1 cellular context compared by ENCODE assay signal in the genomic region with DNA sequence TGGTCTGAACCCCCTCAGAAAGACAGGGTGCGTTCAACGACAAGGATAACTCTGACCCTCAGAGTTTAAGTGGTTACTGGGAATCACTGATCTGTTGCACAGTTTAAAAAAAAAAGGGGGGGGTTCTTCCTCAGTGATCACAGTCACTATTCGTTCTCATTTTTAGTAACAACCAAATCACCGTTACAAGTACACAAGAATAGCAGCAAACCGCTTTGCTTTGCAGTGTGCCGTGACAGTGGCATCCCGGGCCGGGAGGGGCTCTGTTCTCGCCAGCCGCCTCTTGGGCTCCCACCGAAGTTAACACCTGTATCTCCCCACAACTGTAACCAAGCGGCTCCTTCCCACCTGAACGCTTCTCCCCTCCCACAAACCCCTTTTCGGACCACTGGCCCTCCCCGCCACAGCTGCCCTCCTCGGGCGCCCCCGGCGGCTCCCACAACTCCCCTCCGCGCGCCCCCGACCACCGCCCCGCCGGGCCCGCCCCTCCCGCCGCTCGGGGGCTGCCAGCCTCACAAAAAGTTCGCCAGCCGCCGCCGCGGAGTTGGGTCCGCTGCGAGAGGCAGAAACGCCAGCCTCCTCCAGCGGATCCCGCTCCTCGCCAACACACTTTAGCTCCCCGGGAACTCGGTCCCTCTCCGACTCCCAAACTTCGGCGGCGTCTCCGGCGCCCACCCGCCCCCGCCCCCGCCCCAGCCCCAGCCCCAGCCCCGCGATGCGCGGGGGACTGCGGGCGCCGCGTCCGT.
TF ChIP-seq lines count a peak whose summit lies in the region.

No MANE protein-coding gene starts in this region.

TF ChIP-seq in K562, 482 proteins besides CTCF, POLR2A, EP300 and RAD21 (continued from another document):
- TF ChIP-seq, protein P1, sequence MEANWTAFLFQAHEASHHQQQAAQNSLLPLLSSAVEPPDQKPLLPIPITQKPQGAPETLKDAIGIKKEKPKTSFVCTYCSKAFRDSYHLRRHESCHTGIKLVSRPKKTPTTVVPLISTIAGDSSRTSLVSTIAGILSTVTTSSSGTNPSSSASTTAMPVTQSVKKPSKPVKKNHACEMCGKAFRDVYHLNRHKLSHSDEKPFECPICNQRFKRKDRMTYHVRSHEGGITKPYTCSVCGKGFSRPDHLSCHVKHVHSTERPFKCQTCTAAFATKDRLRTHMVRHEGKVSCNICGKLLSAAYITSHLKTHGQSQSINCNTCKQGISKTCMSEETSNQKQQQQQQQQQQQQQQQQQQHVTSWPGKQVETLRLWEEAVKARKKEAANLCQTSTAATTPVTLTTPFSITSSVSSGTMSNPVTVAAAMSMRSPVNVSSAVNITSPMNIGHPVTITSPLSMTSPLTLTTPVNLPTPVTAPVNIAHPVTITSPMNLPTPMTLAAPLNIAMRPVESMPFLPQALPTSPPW (CRISPR knock-in tag; IDR thresholded peaks at IDR 0.05) = peak; percentile 53; the same call in 1 of the 2 replicates
- TF ChIP-seq PRDM10 (IDR thresholded peaks at IDR 0.05; ENCODE audit: partially characterized antibody) (peak; percentile 49), SETDB1 (IDR thresholded peaks at IDR 0.05; ENCODE audit: low read length) (no peak)
TF ChIP-seq in K562: peak in this region for 9.
